Comparison of ENCODE assay signal across 42 cellular contexts in genomic region chrX:25059273-25059672, GRCh38. TPM values are rescaled to one million over a fixed set of nuclear protein-coding genes. Genes with fewer than 3 reads are reported as not detected.
"Had no signal": no experiment of that assay in that cellular context is flagged by ENCODE, and none has a peak within 500 bp of the region (broad histone marks: within the 10 kb centered on the region; RNA-seq: fewer than 3 reads in every experiment).

No MANE protein-coding gene starts in this region.

- H3K9me3 ChIP-seq: ascending aorta, body of pancreas, breast epithelium had no signal

- H3K4me3 Mint-ChIP-seq: activated naive CD4-positive, alpha-beta T cell treated with anti-CD3 and anti-CD28 coated beads for 36 hours; activated naive CD4-positive, alpha-beta T cell treated with anti-CD3 and anti-CD28 coated beads, Interleukin-2, amount 10 ng/mL, durations not matched to agents 7 days and 5 days; activated naive CD4-positive, alpha-beta T cell treated with anti-CD3 and anti-CD28 coated beads, Interleukin-2, amount 50 U/mL, for 24 hours; activated naive CD8-positive, alpha-beta T cell; activated naive CD8-positive, alpha-beta T cell treated with anti-CD3 and anti-CD28 coated beads for 36 hours; activated naive CD8-positive, alpha-beta T cell treated with anti-CD3 and anti-CD28 coated beads, Interleukin-2, amount 10 ng/mL, durations not matched to agents 7 days and 5 days; activated naive CD8-positive, alpha-beta T cell treated with anti-CD3 and anti-CD28 coated beads, Interleukin-2, amount 50 U/mL, for 24 hours; activated T-cell treated with anti-CD3 and anti-CD28 coated beads, Interleukin-2, amount 50 U/mL, for 24 hours; activated T-cell treated with anti-CD3 and anti-CD28 coated beads, Interleukin-2, amount 50 U/mL, for 4 hours; activated T-cell treated with anti-CD3 and anti-CD28 coated beads, Interleukin-2, amount 50 U/mL, for 72 hours; activated T-helper 1 cell treated with anti-CD3 and anti-CD28 coated beads, Interleukin-12 subunit alpha, Interleukin-12 subunit beta, Interleukin-2, Interleukin-4 antibody, amounts not matched to agents 30 ng/mL and 10 ng/mL and 1 ng/mL, durations not matched to agents 14 hours and 24 hours and 36 hours; activated T-helper 17 cell treated with anti-CD3 and anti-CD28 coated beads, Interleukin-2, amount 50 U/mL, for 72 hours; brain; central memory CD8-positive, alpha-beta T cell had no signal

- H3K4me3 ChIP-seq: adrenal gland, ascending aorta, body of pancreas, breast epithelium, cardiac muscle cell had no signal

- H3K4me1 Mint-ChIP-seq: activated naive CD4-positive, alpha-beta T cell treated with anti-CD3 and anti-CD28 coated beads, Interleukin-2, amount 10 ng/mL, durations not matched to agents 7 days and 5 days; activated naive CD4-positive, alpha-beta T cell treated with anti-CD3 and anti-CD28 coated beads, Interleukin-2, amount 50 U/mL, for 24 hours; activated naive CD8-positive, alpha-beta T cell treated with anti-CD3 and anti-CD28 coated beads for 36 hours; activated naive CD8-positive, alpha-beta T cell treated with anti-CD3 and anti-CD28 coated beads, Interleukin-2, amount 10 ng/mL, durations not matched to agents 7 days and 5 days; activated naive CD8-positive, alpha-beta T cell treated with anti-CD3 and anti-CD28 coated beads, Interleukin-2, amount 50 U/mL, for 24 hours; activated T-helper 17 cell treated with anti-CD3 and anti-CD28 coated beads, Interleukin-2, amount 50 U/mL, for 72 hours; brain; central memory CD8-positive, alpha-beta T cell had no signal

- H3K27me3 Mint-ChIP-seq: activated naive CD4-positive, alpha-beta T cell treated with anti-CD3 and anti-CD28 coated beads, Interleukin-2, amount 10 ng/mL, durations not matched to agents 7 days and 5 days; activated naive CD8-positive, alpha-beta T cell treated with anti-CD3 and anti-CD28 coated beads for 36 hours; activated T-helper 17 cell treated with anti-CD3 and anti-CD28 coated beads, Interleukin-2, amount 50 U/mL, for 72 hours; central memory CD8-positive, alpha-beta T cell had no signal

- H3K27ac ChIP-seq: adrenal gland, ascending aorta, body of pancreas, brain microvascular endothelial cell, breast epithelium, cardiac muscle cell had no signal

- H3K27me3 ChIP-seq: ascending aorta, body of pancreas, brain microvascular endothelial cell, cardiac muscle cell had no signal

- H3K27ac Mint-ChIP-seq: activated naive CD4-positive, alpha-beta T cell treated with anti-CD3 and anti-CD28 coated beads for 36 hours; activated naive CD4-positive, alpha-beta T cell treated with anti-CD3 and anti-CD28 coated beads, Interleukin-2, amount 10 ng/mL, durations not matched to agents 7 days and 5 days; activated naive CD4-positive, alpha-beta T cell treated with anti-CD3 and anti-CD28 coated beads, Interleukin-2, amount 50 U/mL, for 24 hours; activated naive CD4-positive, alpha-beta T cell treated with anti-CD3 and anti-CD28 coated beads, Interleukin-2, amount 50 U/mL, for 72 hours; activated naive CD8-positive, alpha-beta T cell; activated naive CD8-positive, alpha-beta T cell treated with anti-CD3 and anti-CD28 coated beads for 36 hours; activated naive CD8-positive, alpha-beta T cell treated with anti-CD3 and anti-CD28 coated beads, Interleukin-2, amount 10 ng/mL, durations not matched to agents 7 days and 5 days; activated naive CD8-positive, alpha-beta T cell treated with anti-CD3 and anti-CD28 coated beads, Interleukin-2, amount 50 U/mL, for 24 hours; activated T-cell treated with anti-CD3 and anti-CD28 coated beads, Interleukin-2, amount 50 U/mL, for 24 hours; activated T-cell treated with anti-CD3 and anti-CD28 coated beads, Interleukin-2, amount 50 U/mL, for 72 hours; activated T-helper 1 cell treated with anti-CD3 and anti-CD28 coated beads, Interleukin-12 subunit alpha, Interleukin-12 subunit beta, Interleukin-2, Interleukin-4 antibody, amounts not matched to agents 30 ng/mL and 10 ng/mL and 1 ng/mL, durations not matched to agents 14 hours and 24 hours and 36 hours; activated T-helper 17 cell treated with anti-CD3 and anti-CD28 coated beads, Interleukin-2, amount 50 U/mL, for 72 hours; activated T-helper 2 cell treated with anti-CD3 and anti-CD28 coated beads, Interferon-gamma antibody, Interleukin-2, Interleukin-4, amounts not matched to agents 10 μg/mL and 5 μg/mL and 100 μg/mL, durations not matched to agents 14 hours and 24 hours and 36 hours; brain had no signal

- H3K9me3 Mint-ChIP-seq: activated naive CD4-positive, alpha-beta T cell treated with anti-CD3 and anti-CD28 coated beads, Interleukin-2, amount 50 U/mL, for 24 hours; activated naive CD4-positive, alpha-beta T cell treated with anti-CD3 and anti-CD28 coated beads, Interleukin-2, amount 50 U/mL, for 72 hours; activated naive CD8-positive, alpha-beta T cell treated with anti-CD3 and anti-CD28 coated beads, Interleukin-2, amount 50 U/mL, for 24 hours; activated T-helper 1 cell treated with anti-CD3 and anti-CD28 coated beads, Interleukin-12 subunit alpha, Interleukin-12 subunit beta, Interleukin-2, Interleukin-4 antibody, amounts not matched to agents 30 ng/mL and 10 ng/mL and 1 ng/mL, durations not matched to agents 14 hours and 24 hours and 36 hours; activated T-helper 17 cell treated with anti-CD3 and anti-CD28 coated beads, Interleukin-2, amount 50 U/mL, for 72 hours; central memory CD8-positive, alpha-beta T cell had no signal

- H3K36me3 ChIP-seq: adrenal gland, ascending aorta, brain microvascular endothelial cell, breast epithelium, cardiac muscle cell had no signal

- H3K4me1 ChIP-seq: adrenal gland, ascending aorta, body of pancreas, breast epithelium had no signal

- DNase-seq: activated effector memory CD4-positive, alpha-beta T cell treated with anti-CD3 and anti-CD28 coated beads, Interleukin-2, amount 50 U/mL, for 16 hours; activated effector memory CD4-positive, alpha-beta T cell treated with Interleukin-2 at 50 U/mL for 16 hours; activated gamma-delta T cell; activated gamma-delta T cell treated with Interleukin-2 at 50 U/mL for 16 hours; activated naive CD4-positive, alpha-beta T cell; activated naive CD4-positive, alpha-beta T cell treated with anti-CD3 and anti-CD28 coated beads for 36 hours; activated naive CD4-positive, alpha-beta T cell treated with anti-CD3 and anti-CD28 coated beads, Interleukin-2, amount 10 ng/mL, durations not matched to agents 7 days and 5 days; activated naive CD4-positive, alpha-beta T cell treated with anti-CD3 and anti-CD28 coated beads, Interleukin-2, amount 50 U/mL, for 16 hours; activated naive CD4-positive, alpha-beta T cell treated with Interleukin-2 at 50 U/mL for 16 hours; activated naive CD8-positive, alpha-beta T cell treated with anti-CD3 and anti-CD28 coated beads for 36 hours; activated naive CD8-positive, alpha-beta T cell treated with anti-CD3 and anti-CD28 coated beads, Interleukin-2, amount 10 ng/mL, durations not matched to agents 7 days and 5 days; activated naive CD8-positive, alpha-beta T cell treated with anti-CD3 and anti-CD28 coated beads, Interleukin-2, amount 50 U/mL, for 24 hours; activated T-cell treated with anti-CD3 and anti-CD28 coated beads, Interleukin-2, amount 50 U/mL, for 24 hours; activated T-cell treated with anti-CD3 and anti-CD28 coated beads, Interleukin-2, amount 50 U/mL, for 4 hours; activated T-cell treated with anti-CD3 and anti-CD28 coated beads, Interleukin-2, amount 50 U/mL, for 48 hours; activated T-cell treated with anti-CD3 and anti-CD28 coated beads, Interleukin-2, amount 50 U/mL, for 72 hours; adrenal gland; amniotic stem cell; amygdala; anterior cingulate cortex; aorta; body of pancreas; brain microvascular endothelial cell; caudate nucleus; central memory CD4-positive, alpha-beta T cell; cerebellar nuclear complex had no signal

- ATAC-seq: activated naive CD4-positive, alpha-beta T cell treated with anti-CD3 and anti-CD28 coated beads, Interleukin-2, amount 50 U/mL, for 72 hours; activated naive CD8-positive, alpha-beta T cell treated with anti-CD3 and anti-CD28 coated beads, Interleukin-2, amount 50 U/mL, for 24 hours; activated T-cell treated with anti-CD3 and anti-CD28 coated beads, Interleukin-2, amount 50 U/mL, for 4 hours; activated T-cell treated with anti-CD3 and anti-CD28 coated beads, Interleukin-2, amount 50 U/mL, for 72 hours; activated T-helper 17 cell treated with anti-CD3 and anti-CD28 coated beads, Interleukin-2, amount 50 U/mL, for 72 hours; body of pancreas had no signal

- H3K36me3 Mint-ChIP-seq: activated naive CD4-positive, alpha-beta T cell treated with anti-CD3 and anti-CD28 coated beads, Interleukin-2, amount 10 ng/mL, durations not matched to agents 7 days and 5 days; activated naive CD4-positive, alpha-beta T cell treated with anti-CD3 and anti-CD28 coated beads, Interleukin-2, amount 50 U/mL, for 24 hours; activated naive CD4-positive, alpha-beta T cell treated with anti-CD3 and anti-CD28 coated beads, Interleukin-2, amount 50 U/mL, for 72 hours; activated naive CD8-positive, alpha-beta T cell treated with anti-CD3 and anti-CD28 coated beads for 36 hours; activated naive CD8-positive, alpha-beta T cell treated with anti-CD3 and anti-CD28 coated beads, Interleukin-2, amount 10 ng/mL, durations not matched to agents 7 days and 5 days; brain had no signal

RNA-seq across cellular contexts. Expression of gene ARX, which starts 43.5 kb away (rescaled TPM):
- total RNA-seq: activated naive CD4-positive, alpha-beta T cell treated with anti-CD3 and anti-CD28 coated beads for 36 hours; activated naive CD4-positive, alpha-beta T cell treated with anti-CD3 and anti-CD28 coated beads, Interleukin-2, amount 50 U/mL, for 72 hours; activated naive CD8-positive, alpha-beta T cell treated with anti-CD3 and anti-CD28 coated beads for 36 hours; activated naive CD8-positive, alpha-beta T cell treated with anti-CD3 and anti-CD28 coated beads, Interleukin-2, amount 10 ng/mL, durations not matched to agents 7 days and 5 days; activated T-cell treated with anti-CD3 and anti-CD28 coated beads, Interleukin-2, amount 50 U/mL, for 4 hours; activated T-cell treated with anti-CD3 and anti-CD28 coated beads, Interleukin-2, amount 50 U/mL, for 72 hours; activated T-helper 1 cell treated with anti-CD3 and anti-CD28 coated beads, Interleukin-12 subunit alpha, Interleukin-12 subunit beta, Interleukin-2, Interleukin-4 antibody, amounts not matched to agents 30 ng/mL and 10 ng/mL and 1 ng/mL, durations not matched to agents 14 hours and 24 hours and 36 hours; activated T-helper 17 cell treated with anti-CD3 and anti-CD28 coated beads, Interleukin-2, amount 50 U/mL, for 72 hours; activated T-helper 2 cell treated with anti-CD3 and anti-CD28 coated beads, Interferon-gamma antibody, Interleukin-2, Interleukin-4, amounts not matched to agents 10 μg/mL and 5 μg/mL and 100 μg/mL, durations not matched to agents 14 hours and 24 hours and 36 hours; adrenal gland; aorta; ascending aorta; astrocyte; bronchial epithelial cell; cardiac muscle cell; cardiac septum; cerebellum; chondrocyte had no signal
- polyA plus RNA-seq: adrenal gland, aorta, cardiac muscle cell had no signal
